Comparison of ENCODE assay signal across 18 cellular contexts in genomic region chr13:52931913-52932312, GRCh38.
"Had no signal": no experiment of that assay in that cellular context is flagged by ENCODE, and none has a peak within 500 bp of the region (broad histone marks: within the 10 kb centered on the region; RNA-seq: fewer than 3 reads in every experiment).

No MANE protein-coding gene starts in this region.

- H3K27ac ChIP-seq: brain microvascular endothelial cell, coronary artery, upper lobe of right lung had no signal

- H3K9me3 Mint-ChIP-seq: activated CD8-positive, alpha-beta T cell treated with anti-CD3 and anti-CD28 coated beads for 36 hours; activated naive CD8-positive, alpha-beta T cell treated with anti-CD3 and anti-CD28 coated beads for 36 hours; activated T-helper 17 cell treated with anti-CD3 and anti-CD28 coated beads, Interleukin-2, amount 50 U/mL, for 72 hours; central memory CD8-positive, alpha-beta T cell had no signal

- H3K27ac Mint-ChIP-seq: activated CD8-positive, alpha-beta T cell treated with anti-CD3 and anti-CD28 coated beads for 36 hours; activated naive CD8-positive, alpha-beta T cell treated with anti-CD3 and anti-CD28 coated beads for 36 hours; activated T-helper 17 cell treated with anti-CD3 and anti-CD28 coated beads, Interleukin-2, amount 50 U/mL, for 72 hours; naive thymus-derived CD8-positive, alpha-beta T cell had no signal

- H3K36me3 Mint-ChIP-seq: activated naive CD8-positive, alpha-beta T cell treated with anti-CD3 and anti-CD28 coated beads for 36 hours; naive thymus-derived CD8-positive, alpha-beta T cell had no signal

- H3K27me3 Mint-ChIP-seq: activated naive CD8-positive, alpha-beta T cell treated with anti-CD3 and anti-CD28 coated beads for 36 hours had no signal

- H3K36me3 ChIP-seq: brain microvascular endothelial cell, upper lobe of right lung had no signal

- H3K9me3 ChIP-seq: upper lobe of right lung had no signal

- H3K4me3 Mint-ChIP-seq: activated CD8-positive, alpha-beta T cell treated with anti-CD3 and anti-CD28 coated beads for 36 hours; activated naive CD8-positive, alpha-beta T cell treated with anti-CD3 and anti-CD28 coated beads for 36 hours; activated T-helper 17 cell treated with anti-CD3 and anti-CD28 coated beads, Interleukin-2, amount 50 U/mL, for 72 hours; central memory CD8-positive, alpha-beta T cell; naive thymus-derived CD8-positive, alpha-beta T cell had no signal

- FAIRE-seq: frontal cortex had no signal

- H3K27me3 ChIP-seq: brain microvascular endothelial cell, upper lobe of right lung had no signal

- H3K4me1 Mint-ChIP-seq: activated naive CD8-positive, alpha-beta T cell treated with anti-CD3 and anti-CD28 coated beads for 36 hours; activated T-helper 17 cell treated with anti-CD3 and anti-CD28 coated beads, Interleukin-2, amount 50 U/mL, for 72 hours; central memory CD8-positive, alpha-beta T cell; naive thymus-derived CD8-positive, alpha-beta T cell had no signal

- ATAC-seq: activated CD8-positive, alpha-beta T cell treated with anti-CD3 and anti-CD28 coated beads for 36 hours; activated T-helper 17 cell treated with anti-CD3 and anti-CD28 coated beads, Interleukin-2, amount 50 U/mL, for 72 hours; naive thymus-derived CD8-positive, alpha-beta T cell; upper lobe of right lung had no signal

- H3K4me3 ChIP-seq: coronary artery, upper lobe of right lung had no signal

- H3K4me1 ChIP-seq: upper lobe of right lung had no signal

- DNase-seq: activated CD4-positive, alpha-beta T cell treated with anti-CD3 and anti-CD28 coated beads for 48 hours; activated CD4-positive, CD25-positive, alpha-beta regulatory T cell; activated CD8-positive, alpha-beta T cell treated with anti-CD3 and anti-CD28 coated beads for 36 hours; activated naive CD4-positive, alpha-beta T cell; activated naive CD8-positive, alpha-beta T cell treated with anti-CD3 and anti-CD28 coated beads for 36 hours; activated T-cell treated with anti-CD3 and anti-CD28 coated beads, Interleukin-2, amount 50 U/mL, for 1 hour; amygdala; brain microvascular endothelial cell; mesendoderm; naive thymus-derived CD8-positive, alpha-beta T cell; occipital lobe; stimulated activated naive CD4-positive, alpha-beta T cell; T1000; upper lobe of right lung had no signal
